ENCODE assay signal across 20 cellular contexts in genomic region chr2:219335373-219335786, GRCh38. TPM values are rescaled to one million over a fixed set of nuclear protein-coding genes. Genes with fewer than 3 reads are reported as not detected.
DNase-seq lines count a peak whose midpoint lies in the region; ATAC-seq and TF ChIP-seq lines count a peak whose summit lies in the region.
"Had no signal": no experiment of that assay in that cellular context is flagged by ENCODE, and none has a peak within 500 bp of the region (broad histone marks: within the 10 kb centered on the region; RNA-seq: fewer than 3 reads in every experiment).

No MANE protein-coding gene starts in this region.

- H3K27me3 Mint-ChIP-seq in activated naive CD8-positive, alpha-beta T cell treated with anti-CD3 and anti-CD28 coated beads, Interleukin-2, amount 50 U/mL, for 24 hours = peaks cover 59% of the 10 kb centered on the region
- peaks cover 93% of the 10 kb centered on the region for H3K27me3 Mint-ChIP-seq in mesothelial cell of epicardium (ENCODE audit: low read depth)

- peaks cover 19% of the 10 kb centered on the region for H3K9me3 Mint-ChIP-seq in activated naive CD8-positive, alpha-beta T cell treated with anti-CD3 and anti-CD28 coated beads, Interleukin-2, amount 50 U/mL, for 24 hours
- H3K9me3 Mint-ChIP-seq in mesothelial cell of epicardium = peaks cover 5% of the 10 kb centered on the region
- H3K9me3 Mint-ChIP-seq: neural crest cell had no signal

- no peak overlapping the region for H3K27ac Mint-ChIP-seq in activated naive CD8-positive, alpha-beta T cell treated with anti-CD3 and anti-CD28 coated beads, Interleukin-2, amount 50 U/mL, for 24 hours
- no peak overlapping the region for H3K27ac Mint-ChIP-seq in mesothelial cell of epicardium

- peaks cover 3% of the 10 kb centered on the region for H3K36me3 Mint-ChIP-seq in activated naive CD8-positive, alpha-beta T cell treated with anti-CD3 and anti-CD28 coated beads, Interleukin-2, amount 50 U/mL, for 24 hours (ENCODE audit: low read depth)
- no peaks in the 10 kb centered on the region for H3K36me3 Mint-ChIP-seq in mesothelial cell of epicardium

- TF ChIP-seq CTCF in mesothelial cell of epicardium (IDR thresholded peaks at IDR 0.05; ENCODE audit: unreplicated experiment) = no peak

- H3K4me1 Mint-ChIP-seq in activated naive CD8-positive, alpha-beta T cell treated with anti-CD3 and anti-CD28 coated beads, Interleukin-2, amount 50 U/mL, for 24 hours = peaks cover 2% of the 10 kb centered on the region
- H3K4me1 Mint-ChIP-seq in mesothelial cell of epicardium = no peaks in the 10 kb centered on the region

- no peak for ATAC-seq in activated naive CD8-positive, alpha-beta T cell treated with anti-CD3 and anti-CD28 coated beads, Interleukin-2, amount 50 U/mL, for 24 hours
- ATAC-seq: right cardiac atrium had no signal

- H3K4me3 Mint-ChIP-seq in activated naive CD8-positive, alpha-beta T cell treated with anti-CD3 and anti-CD28 coated beads, Interleukin-2, amount 50 U/mL, for 24 hours = no peak overlapping the region
- H3K4me3 Mint-ChIP-seq in mesothelial cell of epicardium = no peak overlapping the region
- H3K4me3 Mint-ChIP-seq: neural crest cell had no signal

- peak; percentile 67 for DNase-seq in DMS79 treated with DMSO at 0.1 percent for 48 hours (lab: John Stamatoyannopoulos, UW)
- DNase-seq in NCI-H1436 (lab: John Stamatoyannopoulos, UW) = peak; percentile 86
- DNase-seq in amniotic epithelial cell (ENCODE audit: low read depth) = peak; percentile 54
- peak; percentile 42 for DNase-seq in kidney tubule cell (ENCODE audit: low spot score)
- DNase-seq in activated naive CD8-positive, alpha-beta T cell treated with anti-CD3 and anti-CD28 coated beads, Interleukin-2, amount 50 U/mL, for 24 hours = no peak
- DNase-seq in mesothelial cell of epicardium (ENCODE audit: low spot score in 2 of 2, unreplicated experiment in 2 of 2) = no peak
- no peak for DNase-seq in dermis blood vessel endothelial cell
- DNase-seq in pons (ENCODE audit: low spot score) = no peak
- DNase-seq: activated CD4-positive, alpha-beta T cell treated with anti-CD3 and anti-CD28 coated beads for 48 hours; activated effector memory CD4-positive, alpha-beta T cell treated with Interleukin-2 at 50 U/mL for 16 hours; amniotic stem cell; BE2C; effector CD8-positive, alpha-beta T cell; midbrain; NCI-H2029; right cardiac atrium; RPMI8226; stimulated activated naive CD4-positive, alpha-beta T cell had no signal

RNA-seq across cellular contexts. Expression of gene RESP18, which starts 2.8 kb away (rescaled TPM):
- total RNA-seq in mesothelial cell of epicardium (not detected in 3 replicates), dermis blood vessel endothelial cell (not detected in 2 replicates)
- total RNA-seq: hepatocyte, neural crest cell, right cardiac atrium had no signal

RNA-seq across cellular contexts. Expression of gene PTPRN, which starts 26.2 kb away (rescaled TPM):
- 0.33 to 0.50 TPM (median 0.38 TPM) in 3 replicates for total RNA-seq in mesothelial cell of epicardium
- total RNA-seq in dermis blood vessel endothelial cell = 0.17 TPM in 1 of 2 replicates, not detected in the other

RNA-seq across cellular contexts. Expression of gene DNPEP, which starts 52.3 kb away (rescaled TPM):
- total RNA-seq in mesothelial cell of epicardium (73.2 to 85.1 TPM (median 77.1 TPM) in 3 replicates), dermis blood vessel endothelial cell (54.1 and 67.7 TPM in 2 replicates)

RNA-seq across cellular contexts. Expression of gene DNAJB2, which starts 56.2 kb away (rescaled TPM):
- total RNA-seq in mesothelial cell of epicardium (39.7 to 47.8 TPM (median 43.4 TPM) in 3 replicates), dermis blood vessel endothelial cell (24.0 and 27.7 TPM in 2 replicates)

Comparison
In these comparisons a context has a peak if more than half of its experiments do, and no peak if none do; other contexts are left out.
1. DNase-seq: peak in DMS79 treated with DMSO at 0.1 percent for 48 hours (single experiment), NCI-H1436 (single experiment), amniotic epithelial cell (single experiment) and kidney tubule cell (single experiment); none in activated naive CD8-positive, alpha-beta T cell treated with anti-CD3 and anti-CD28 coated beads, Interleukin-2, amount 50 U/mL, for 24 hours (single experiment), mesothelial cell of epicardium (0 of 2), dermis blood vessel endothelial cell (single experiment) and pons (single experiment).